12 cellular contexts compared by ENCODE assay signal in the genomic region with DNA sequence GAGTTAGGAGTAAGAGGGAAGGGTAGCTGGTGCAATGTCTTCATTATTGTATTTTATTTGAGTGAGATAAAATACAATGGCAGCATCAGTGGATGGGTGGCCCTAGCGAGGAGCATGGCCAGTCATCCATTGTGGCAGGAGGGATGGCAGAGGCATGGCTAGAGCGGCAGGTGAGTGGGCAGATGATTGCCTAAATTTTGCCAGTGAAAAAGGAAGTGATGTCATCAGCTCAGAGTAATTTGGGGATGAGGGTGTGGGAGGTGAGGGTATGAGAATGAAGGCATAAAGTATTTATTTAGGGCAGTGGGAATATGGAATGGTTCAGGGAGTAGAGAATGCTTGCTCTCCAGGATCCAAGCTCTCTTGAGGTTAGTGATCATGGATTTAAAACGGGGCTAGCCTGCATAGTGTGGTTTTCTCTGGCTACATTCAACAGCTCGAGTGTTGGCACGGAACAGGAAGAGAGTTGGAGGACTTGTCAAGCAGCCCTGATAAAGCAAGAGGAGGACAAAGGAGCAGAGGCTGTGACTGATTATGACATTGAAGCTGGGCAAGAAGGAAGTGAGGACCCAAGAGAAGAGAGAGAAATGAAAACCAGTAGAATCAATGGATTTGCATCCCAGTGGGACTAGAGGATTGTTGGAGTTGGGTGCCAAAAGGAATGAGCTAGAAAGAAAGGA. TPM values are rescaled to one million over a fixed set of nuclear protein-coding genes. Genes with fewer than 3 reads are reported as not detected.
DNase-seq lines count a peak whose midpoint lies in the region; ATAC-seq and TF ChIP-seq lines count a peak whose summit lies in the region.
"Had no signal": no experiment of that assay in that cellular context is flagged by ENCODE, and none has a peak within 500 bp of the region (broad histone marks: within the 10 kb centered on the region; RNA-seq: fewer than 3 reads in every experiment).

No MANE protein-coding gene starts in this region.

- dilution Hi-C loops in mammary epithelial cell (cut with HindIII; ENCODE audit: low sequenced_read_pairs): no loop called here

- ATAC-seq in HG03469 (IDR thresholded peaks at IDR 0.05; ENCODE audit: unreplicated experiment): no peak
- no peak for ATAC-seq in HG03159 (IDR thresholded peaks at IDR 0.05; ENCODE audit: unreplicated experiment)

- H3K9me3 ChIP-seq in mammary epithelial cell (replicated peaks; ENCODE audit: insufficient read depth, low read length): no peaks in the 10 kb centered on the region
- no peaks in the 10 kb centered on the region for H3K9me3 ChIP-seq in mucosa of rectum (ENCODE audit: control insufficient read depth in 2 of 2, low read length in 2 of 2)

- peak overlapping the region; percentile 24 for H3K9ac ChIP-seq in mammary epithelial cell (ENCODE audit: insufficient read depth, low read length)
- peak overlapping the region; percentile 9 to 20 for H3K9ac ChIP-seq in mucosa of rectum (ENCODE audit: low read depth in 1 of 2, low read length in 2 of 2)
- no peak overlapping the region for H3K9ac ChIP-seq in mesendoderm (ENCODE audit: low read length)
- H3K9ac ChIP-seq: KMS-11 had no signal

- H3K27me3 ChIP-seq in mammary epithelial cell (ENCODE audit: insufficient read depth, low read length) (no peaks in the 10 kb centered on the region), mucosa of rectum (ENCODE audit: control insufficient read depth in 2 of 2, insufficient read depth in 2 of 2, low read length in 2 of 2) (no peaks in the 10 kb centered on the region), mesendoderm (ENCODE audit: insufficient read depth, low read length, poor library complexity) (no peaks in the 10 kb centered on the region)

- no peaks in the 10 kb centered on the region for H3K36me3 ChIP-seq in mammary epithelial cell (ENCODE audit: insufficient read depth, low read length)
- H3K36me3 ChIP-seq in mucosa of rectum (ENCODE audit: control insufficient read depth in 2 of 2, insufficient read depth in 2 of 2, low read length in 2 of 2): no peaks in the 10 kb centered on the region
- H3K36me3 ChIP-seq in mesendoderm (ENCODE audit: control insufficient read depth, insufficient read depth, low read length): no peaks in the 10 kb centered on the region

- no peak overlapping the region for H4K5ac ChIP-seq in mesendoderm (ENCODE audit: low read length)

- no peaks in the 10 kb centered on the region for H3K79me1 ChIP-seq in mesendoderm (ENCODE audit: low read length)

- H2BK15ac ChIP-seq in mesendoderm (replicated peaks; ENCODE audit: low read depth): no peak overlapping the region

- no peak overlapping the region for H3K18ac ChIP-seq in mesendoderm (ENCODE audit: low read length)

- H2AK5ac ChIP-seq in mesendoderm (ENCODE audit: low read length): no peak overlapping the region

- H4K20me1 ChIP-seq in mammary epithelial cell (ENCODE audit: insufficient read depth, low read length): no peaks in the 10 kb centered on the region

- no peak overlapping the region for H3K23ac ChIP-seq in mesendoderm (ENCODE audit: low read length)

- H3K79me2 ChIP-seq in mammary epithelial cell (ENCODE audit: insufficient read depth, low read length): no peaks in the 10 kb centered on the region
- no peaks in the 10 kb centered on the region for H3K79me2 ChIP-seq in mesendoderm (ENCODE audit: control insufficient read depth, insufficient read depth, low read length)

- H3K56ac ChIP-seq in mesendoderm (ENCODE audit: low read length): no peak overlapping the region

- H2AFZ ChIP-seq in mammary epithelial cell (ENCODE audit: low read depth, low read length): peak overlapping the region; percentile 13

- TF ChIP-seq CTCF in mammary epithelial cell (conservative IDR thresholded peaks at IDR 0.05 in 1 of 2, IDR thresholded peaks at IDR 0.05 in 1 of 2; ENCODE audit: extremely low read depth in 1 of 2, insufficient read depth in 1 of 2, low read depth in 1 of 2, low read length in 2 of 2): no peak

- DNase-seq in CD1c-positive myeloid dendritic cell (ENCODE audit: extremely low spot score): peak; percentile 73
- DNase-seq in MV-4-11 (lab: John Stamatoyannopoulos, UW): peak; percentile 66
- DNase-seq in mammary epithelial cell: no peak
- no peak for DNase-seq in mesendoderm
- no peak for DNase-seq in dermis blood vessel endothelial cell
- DNase-seq: glutamatergic neuron had no signal

- H4K8ac ChIP-seq in mesendoderm (ENCODE audit: low read depth, low read length): no peak overlapping the region

- H3K27ac ChIP-seq in mammary epithelial cell (ENCODE audit: insufficient read depth, low read depth, low read length): peak overlapping the region; percentile 71
- peak overlapping the region; percentile 65 to 71 for H3K27ac ChIP-seq in mucosa of rectum (ENCODE audit: low read depth in 2 of 2, low read length in 2 of 2)
- H3K27ac ChIP-seq in mesendoderm (ENCODE audit: low read depth, low read length): no peak overlapping the region
- H3K27ac ChIP-seq: KMS-11 had no signal

- H2BK120ac ChIP-seq in mesendoderm (ENCODE audit: low read depth, low read length): no peak overlapping the region

- intact Hi-C loops in mammary epithelial cell (cut with micrococcal nuclease): no loop called here

- H3K4me2 ChIP-seq in mammary epithelial cell (ENCODE audit: insufficient read depth, low read depth, low read length): peak overlapping the region; percentile 63
- no peak overlapping the region for H3K4me2 ChIP-seq in mesendoderm (ENCODE audit: low read length)
- H3K4me2 ChIP-seq: KMS-11 had no signal

- H3K4ac ChIP-seq in mesendoderm (ENCODE audit: low read depth, low read length): no peak overlapping the region

- TSS peak; percentile 69 for BruUV-seq in mammary epithelial cell (replicated peaks; lab: Mats Ljungman, UMichigan)

- H3K4me1 ChIP-seq in mammary epithelial cell (ENCODE audit: insufficient read depth, low read length) (peaks cover 45% of the 10 kb centered on the region), mucosa of rectum (ENCODE audit: control insufficient read depth in 2 of 2, insufficient read depth in 2 of 2, low read length in 2 of 2) (peaks cover 10 to 13% of the 10 kb centered on the region in 2 donors), mesendoderm (ENCODE audit: control insufficient read depth, low read depth, low read length) (no peaks in the 10 kb centered on the region)

- H3K4me3 ChIP-seq in mammary epithelial cell (replicated peaks in 1 of 3; ENCODE audit: insufficient read depth in 1 of 3, low read depth in 2 of 3, low read length in 3 of 3) (no peak overlapping the region), mucosa of rectum (ENCODE audit: low read length in 2 of 2) (peak overlapping the region in 1 of 2 donors; percentile 34), mesendoderm (ENCODE audit: low read length) (no peak overlapping the region)

- CTCF ChIA-PET in mammary epithelial cell (lab: Charles Lee; ENCODE audit: low non-redundant PET): interaction anchor here (0.9 kb wide), 1 partner anchor 21 kb away, joined by 3 read pairs; no protein-coding TSS in a partner anchor

- H2BK5ac ChIP-seq in mesendoderm (ENCODE audit: low read length): no peak overlapping the region

- WGBS in mammary epithelial cell (ENCODE audit: low coverage, missing lambda C conversion rate): 20% methylated on average over 5 of the region's 5 CpGs
- no CpG with 5 or more reads among the region's 5 CpGs for WGBS in mesendoderm (ENCODE audit: extremely low coverage, insufficient coverage, low lambda C conversion rate)

- in situ Hi-C loops in mammary epithelial cell (cut with MboI; ENCODE audit: low sequenced_read_pairs in 2 of 2): no loop called here

RNA-seq across cellular contexts. Expression of gene SERPINA6, which starts 18.7 kb away (rescaled TPM):
- total RNA-seq in mammary epithelial cell: not detected
- 0.05 TPM for polyA plus RNA-seq in mammary epithelial cell
- polyA minus RNA-seq in mammary epithelial cell: not detected
- polyA plus RNA-seq in mesendoderm (2013, experiment 1 of 2): not detected
- polyA plus RNA-seq in mesendoderm (2013, experiment 2 of 2): not detected
- total RNA-seq in dermis blood vessel endothelial cell: not detected in 2 replicates
- total RNA-seq: mononuclear cell, NCI-H460 had no signal

RNA-seq across cellular contexts. Expression of gene SERPINA2, which starts 24.7 kb away (rescaled TPM):
- not detected for total RNA-seq in mammary epithelial cell
- polyA plus RNA-seq in mammary epithelial cell: not detected
- polyA minus RNA-seq in mammary epithelial cell: not detected
- polyA plus RNA-seq in mesendoderm (2013, experiment 1 of 2): not detected
- not detected for polyA plus RNA-seq in mesendoderm (2013, experiment 2 of 2)
- not detected in 2 replicates for total RNA-seq in dermis blood vessel endothelial cell
- total RNA-seq: NCI-H460 had no signal

RNA-seq across cellular contexts. Expression of gene SERPINA1, which starts 46.6 kb away (rescaled TPM):
- total RNA-seq in mammary epithelial cell (100 to 1,000 TPM in 1 of 2 donors, 10 to 100 TPM in 1; 30.3 to 155 TPM), dermis blood vessel endothelial cell (0.23 and 0.51 TPM in 2 replicates)
- polyA plus RNA-seq in mammary epithelial cell: 147 TPM
- 116 TPM for polyA minus RNA-seq in mammary epithelial cell
- not detected for polyA plus RNA-seq in mesendoderm (2013, experiment 1 of 2)
- 0.03 TPM for polyA plus RNA-seq in mesendoderm (2013, experiment 2 of 2)

RNA-seq across cellular contexts. Expression of gene SERPINA10, which starts 48.7 kb away (rescaled TPM):
- total RNA-seq in mammary epithelial cell (not detected), dermis blood vessel endothelial cell (not detected in 2 replicates)
- not detected for polyA plus RNA-seq in mammary epithelial cell
- polyA minus RNA-seq in mammary epithelial cell: not detected
- not detected for polyA plus RNA-seq in mesendoderm (2013, experiment 1 of 2)
- not detected for polyA plus RNA-seq in mesendoderm (2013, experiment 2 of 2)
- total RNA-seq: mononuclear cell, NCI-H460 had no signal

Comparison
In these comparisons a context has a peak if more than half of its experiments do, and no peak if none do; other contexts are left out.
1. DNase-seq: peak in CD1c-positive myeloid dendritic cell (single experiment) and MV-4-11 (single experiment); none in mammary epithelial cell (single experiment), mesendoderm (single experiment) and dermis blood vessel endothelial cell (single experiment).
2. RNA of gene SERPINA1, which starts 46.6 kb away (total RNA-seq): 30.3 to 155 TPM in mammary epithelial cell; 0.23 to 0.51 TPM in dermis blood vessel endothelial cell; every median in the first group is over 10 times any median in the second.